13 cellular contexts compared by ENCODE assay signal in genomic region chr5:121987685-121988073, GRCh38.
"Had no signal": no experiment of that assay in that cellular context is flagged by ENCODE, and none has a peak within 500 bp of the region (broad histone marks: within the 10 kb centered on the region; RNA-seq: fewer than 3 reads in every experiment).

No MANE protein-coding gene starts in this region.

- H3K4me3 Mint-ChIP-seq: activated naive CD4-positive, alpha-beta T cell treated with anti-CD3 and anti-CD28 coated beads, Interleukin-2, amount 10 ng/mL, durations not matched to agents 7 days and 5 days; effector memory CD8-positive, alpha-beta T cell; type B pancreatic cell had no signal

- H3K27me3 Mint-ChIP-seq: activated naive CD4-positive, alpha-beta T cell treated with anti-CD3 and anti-CD28 coated beads, Interleukin-2, amount 10 ng/mL, durations not matched to agents 7 days and 5 days; effector memory CD8-positive, alpha-beta T cell; stimulated activated naive CD8-positive, alpha-beta T cell treated with anti-CD3 and anti-CD28 coated beads, Interleukin-15, amount 100 ng/mL, for 72 hours; type B pancreatic cell had no signal

- H3K27ac Mint-ChIP-seq: activated naive CD4-positive, alpha-beta T cell treated with anti-CD3 and anti-CD28 coated beads, Interleukin-2, amount 10 ng/mL, durations not matched to agents 7 days and 5 days; effector memory CD8-positive, alpha-beta T cell; type B pancreatic cell had no signal

- H3K4me1 Mint-ChIP-seq: activated naive CD4-positive, alpha-beta T cell treated with anti-CD3 and anti-CD28 coated beads, Interleukin-2, amount 10 ng/mL, durations not matched to agents 7 days and 5 days had no signal

- DNase-seq: activated CD4-positive, alpha-beta T cell treated with anti-CD3 and anti-CD28 coated beads, Interleukin-2, amount 50 U/mL, for 48 hours; activated naive CD4-positive, alpha-beta T cell treated with anti-CD3 and anti-CD28 coated beads, Interleukin-2, amount 10 ng/mL, durations not matched to agents 7 days and 5 days; dermis blood vessel endothelial cell; effector memory CD8-positive, alpha-beta T cell; hippocampal formation; kidney; left ventricle myocardium superior; mesendoderm; stimulated activated CD4-positive, alpha-beta T cell treated with anti-CD3 and anti-CD28 coated beads, Interleukin-1b, Interleukin-23, amount 100 ng/mL, for 48 hours; stimulated activated naive CD8-positive, alpha-beta T cell treated with anti-CD3 and anti-CD28 coated beads, Interleukin-15, amount 100 ng/mL, for 72 hours; T-helper 1 cell; WERI-Rb-1 had no signal

- H3K27ac ChIP-seq: WERI-Rb-1 had no signal

- ATAC-seq: effector memory CD8-positive, alpha-beta T cell; left ventricle myocardium superior had no signal

- H3K9me3 Mint-ChIP-seq: activated naive CD4-positive, alpha-beta T cell treated with anti-CD3 and anti-CD28 coated beads, Interleukin-2, amount 10 ng/mL, durations not matched to agents 7 days and 5 days; effector memory CD8-positive, alpha-beta T cell; type B pancreatic cell had no signal

- H3K36me3 ChIP-seq: WERI-Rb-1 had no signal
